Comparison of ENCODE assay signal across 32 cellular contexts in the genomic region with DNA sequence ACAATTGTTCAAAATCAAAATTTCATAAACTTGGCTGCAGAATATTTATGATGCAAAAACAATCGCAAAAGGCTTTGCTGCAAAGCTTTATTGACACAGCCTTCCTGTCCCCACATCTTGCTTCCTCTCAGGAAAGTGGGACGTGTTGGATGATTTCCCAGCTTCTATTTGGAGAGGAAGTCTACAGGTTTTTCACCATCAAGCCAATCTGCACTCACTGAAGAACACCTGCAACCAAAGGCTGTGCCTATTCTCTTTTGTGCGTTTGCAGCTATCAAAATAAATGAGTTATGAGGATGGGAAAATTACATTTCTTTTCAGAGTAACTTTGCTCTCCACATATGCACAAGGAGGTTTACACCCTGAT.
A peak's percentile ranks its signal among the peaks of the same experiment; 100 is the strongest.
DNase-seq lines count a peak whose midpoint lies in the region; ATAC-seq and TF ChIP-seq lines count a peak whose summit lies in the region.
"Had no signal": no experiment of that assay in that cellular context is flagged by ENCODE, and none has a peak within 500 bp of the region (broad histone marks: within the 10 kb centered on the region; RNA-seq: fewer than 3 reads in every experiment).

No MANE protein-coding gene starts in this region.

- no peaks in the 10 kb centered on the region for H3K4me1 Mint-ChIP-seq in activated T-helper 17 cell treated with anti-CD3 and anti-CD28 coated beads, Interleukin-2, amount 50 U/mL, for 72 hours
- H3K4me1 Mint-ChIP-seq: natural killer cell; stimulated activated memory B cell treated with anti-CD40 and anti-IgM and Interleukin-4, amounts not matched to agents 10 μg/mL and 1 μg/mL and 100 μg/mL, for 72 hours had no signal

- TF ChIP-seq CTCF in VCaP (conservative IDR thresholded peaks at IDR 0.05), result no peak

- peak; percentile 71 for DNase-seq in COR-L47 (lab: John Stamatoyannopoulos, UW)
- DNase-seq in DMS53 treated with DMSO at 0.1 percent for 48 hours (lab: John Stamatoyannopoulos, UW; ENCODE audit: unreplicated experiment), result peak; percentile 18
- peak; percentile 68 to 81 for DNase-seq in lung microvascular endothelial cell (ENCODE audit: low read depth in 2 of 2)
- DNase-seq in HuH-7 (ENCODE audit: low spot score), result no peak
- DNase-seq in hepatic stellate cell (ENCODE audit: low spot score), result no peak
- DNase-seq in AML-193 (lab: John Stamatoyannopoulos, UW), result no peak
- DNase-seq: activated CD4-positive, alpha-beta T cell treated with anti-CD3 and anti-CD28 coated beads, Interleukin-2, amount 50 U/mL, for 1 hour; activated CD4-positive, CD25-positive, alpha-beta regulatory T cell; activated gamma-delta T cell; activated T-cell treated with anti-CD3 and anti-CD28 coated beads, Interleukin-2, amount 50 U/mL, for 24 hours; colonic mucosa; DMS79 treated with DMSO at 0.1 percent for 48 hours; effector memory CD4-positive, alpha-beta T cell; glutamatergic neuron; GOT3; lower lobe of right lung; mucosa of descending colon; natural killer cell; NCI-H1105; NCI-H1930; NCI-H226; occipital lobe; psoas muscle; SK-N-SH; substantia nigra; trophoblast cell had no signal

- H3K27ac ChIP-seq in VCaP, result peak overlapping the region; percentile 80
- H3K27ac ChIP-seq: BLaER1 treated with 17β-estradiol and CSF1 and Interleukin-3, amounts not matched to agents 10 nM and 100 nM; cardiac muscle cell; colonic mucosa; lower lobe of right lung; RWPE1 had no signal

- H3K36me3 Mint-ChIP-seq in activated T-helper 17 cell treated with anti-CD3 and anti-CD28 coated beads, Interleukin-2, amount 50 U/mL, for 72 hours (ENCODE audit: low read depth), result no peaks in the 10 kb centered on the region
- H3K36me3 Mint-ChIP-seq: natural killer cell; stimulated activated memory B cell treated with anti-CD40 and anti-IgM and Interleukin-4, amounts not matched to agents 10 μg/mL and 1 μg/mL and 100 μg/mL, for 72 hours had no signal

- no peak overlapping the region for H3K27ac Mint-ChIP-seq in activated T-helper 17 cell treated with anti-CD3 and anti-CD28 coated beads, Interleukin-2, amount 50 U/mL, for 72 hours
- H3K27ac Mint-ChIP-seq: activated T-cell treated with anti-CD3 and anti-CD28 coated beads, Interleukin-2, amount 50 U/mL, for 24 hours; natural killer cell; stimulated activated memory B cell treated with anti-CD40 and anti-IgM and Interleukin-4, amounts not matched to agents 10 μg/mL and 1 μg/mL and 100 μg/mL, for 72 hours had no signal

- ATAC-seq in activated T-helper 17 cell treated with anti-CD3 and anti-CD28 coated beads, Interleukin-2, amount 50 U/mL, for 72 hours (replicated peaks), result no peak
- ATAC-seq: mucosa of descending colon; natural killer cell; stimulated activated memory B cell treated with anti-CD40 and anti-IgM and Interleukin-4, amounts not matched to agents 10 μg/mL and 1 μg/mL and 100 μg/mL, for 72 hours had no signal

- peaks cover 12% of the 10 kb centered on the region for H3K27me3 Mint-ChIP-seq in activated T-helper 17 cell treated with anti-CD3 and anti-CD28 coated beads, Interleukin-2, amount 50 U/mL, for 72 hours

- H3K4me3 Mint-ChIP-seq in activated T-helper 17 cell treated with anti-CD3 and anti-CD28 coated beads, Interleukin-2, amount 50 U/mL, for 72 hours, result no peak overlapping the region
- H3K4me3 Mint-ChIP-seq: activated T-cell treated with anti-CD3 and anti-CD28 coated beads, Interleukin-2, amount 50 U/mL, for 24 hours; natural killer cell; stimulated activated memory B cell treated with anti-CD40 and anti-IgM and Interleukin-4, amounts not matched to agents 10 μg/mL and 1 μg/mL and 100 μg/mL, for 72 hours had no signal

- H3K9me3 Mint-ChIP-seq in activated T-helper 17 cell treated with anti-CD3 and anti-CD28 coated beads, Interleukin-2, amount 50 U/mL, for 72 hours, result no peaks in the 10 kb centered on the region
- H3K9me3 Mint-ChIP-seq: activated T-cell treated with anti-CD3 and anti-CD28 coated beads, Interleukin-2, amount 50 U/mL, for 24 hours; stimulated activated memory B cell treated with anti-CD40 and anti-IgM and Interleukin-4, amounts not matched to agents 10 μg/mL and 1 μg/mL and 100 μg/mL, for 72 hours had no signal

Comparison
In these comparisons a context has a peak if more than half of its experiments do, and no peak if none do; other contexts are left out.
1. DNase-seq: peak in COR-L47 (single experiment), DMS53 treated with DMSO at 0.1 percent for 48 hours (single experiment) and lung microvascular endothelial cell (2 of 2); none in HuH-7 (single experiment), hepatic stellate cell (single experiment) and AML-193 (0 of 2).